ENCODE assay signal across 7 cellular contexts in the genomic region with DNA sequence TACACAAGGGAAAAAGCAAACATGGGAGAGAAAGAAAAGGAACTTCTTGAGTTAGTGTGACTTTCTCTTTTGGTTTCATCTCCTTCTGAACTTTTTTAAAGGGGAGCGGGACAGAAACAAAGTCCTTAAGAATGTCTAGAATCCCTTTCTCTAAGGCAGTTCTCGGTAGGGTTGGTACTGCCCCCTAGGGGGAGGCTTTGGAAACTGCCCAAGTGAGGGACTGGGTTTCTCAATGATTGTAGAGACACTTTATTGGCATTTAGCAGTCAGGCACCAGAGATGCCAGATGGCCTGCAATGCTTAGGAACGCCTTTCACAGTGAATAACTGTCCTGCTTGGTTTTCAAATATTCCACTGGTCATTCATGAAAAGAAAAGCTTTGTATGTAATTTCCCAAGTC.
A peak's percentile ranks its signal among the peaks of the same experiment; 100 is the strongest.
DNase-seq lines count a peak whose midpoint lies in the region; ATAC-seq, FAIRE-seq and TF ChIP-seq lines count a peak whose summit lies in the region.

No MANE protein-coding gene starts in this region.

- no peak for FAIRE-seq in bronchial epithelial cell (lab: Jason Lieb, UNC)

- TF ChIP-seq CTCF in GM12865 (IDR thresholded peaks at IDR 0.05; ENCODE audit: insufficient read depth, low read depth, low read length, missing control alignments) (peak; percentile 51), GM20000 (IDR thresholded peaks at IDR 0.05; ENCODE audit: extremely low read depth, missing control alignments) (no peak), bronchial epithelial cell (IDR thresholded peaks at IDR 0.05; ENCODE audit: insufficient read depth, low read length, severe bottlenecking) (peak; percentile 70)

- H3K36me3 ChIP-seq in bronchial epithelial cell (ENCODE audit: control insufficient read depth, insufficient read depth, low read length): no peaks in the 10 kb centered on the region

- H3K4me3 ChIP-seq in GM12865 (ENCODE audit: low read depth, low read length) (no peak overlapping the region), bronchial epithelial cell (ENCODE audit: low read depth, low read length) (no peak overlapping the region)

- no peak for ATAC-seq in HG02623 (IDR thresholded peaks at IDR 0.05; ENCODE audit: unreplicated experiment)

- DNase-seq in GM12865 (ENCODE audit: low read depth): peak; percentile 37
- DNase-seq in GM20000 (ENCODE audit: low spot score): peak; percentile 11
- peak; percentile 70 for DNase-seq in NAMALWA (ENCODE audit: low spot score)
- DNase-seq in bronchial epithelial cell (ENCODE audit: low read depth): peak; percentile 49
- DNase-seq in posterior cingulate gyrus: peak in 6 of 10 donors; percentile 10 to 87 (median 30)
- DNase-seq in activated gamma-delta T cell treated with Interleukin-2 at 50 U/mL for 16 hours: no peak

- no peaks in the 10 kb centered on the region for H3K27me3 ChIP-seq in bronchial epithelial cell (ENCODE audit: control insufficient read depth, insufficient read depth, low read length)

- intact Hi-C loops in posterior cingulate gyrus (cut with DNase I): no loop called here
